7 cellular contexts compared by ENCODE assay signal in the genomic region with DNA sequence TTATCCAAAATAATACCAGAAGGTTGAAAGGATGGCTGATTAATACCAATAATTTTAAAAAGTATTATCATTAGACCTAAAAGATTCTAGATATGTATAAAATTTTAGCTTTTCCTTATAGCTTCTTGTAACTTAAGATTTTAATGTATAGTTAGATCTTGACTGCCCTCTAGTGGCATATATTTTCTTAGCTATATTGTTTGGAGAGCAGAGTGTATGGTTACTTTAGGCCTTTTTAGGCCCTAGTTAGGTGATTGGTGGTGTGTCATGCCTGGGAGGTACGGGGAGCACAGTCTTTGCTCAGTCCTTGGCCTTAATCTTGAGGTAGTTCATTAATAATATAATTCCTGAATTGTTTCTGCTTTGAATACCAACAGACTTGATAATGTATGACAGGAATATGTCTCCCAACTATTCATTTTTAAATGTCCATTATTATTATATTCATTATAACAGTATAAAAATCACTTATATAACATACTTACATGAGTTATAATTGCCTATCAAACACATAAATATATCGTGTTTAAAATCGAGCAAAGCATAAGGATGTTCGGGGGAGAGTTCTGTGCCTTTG.
DNase-seq lines count a peak whose midpoint lies in the region; ATAC-seq and TF ChIP-seq lines count a peak whose summit lies in the region.

No MANE protein-coding gene starts in this region.

- H3K27ac Mint-ChIP-seq in brain, result no peak overlapping the region

- no peak overlapping the region for H3K4me3 Mint-ChIP-seq in brain

- peaks cover 18% of the 10 kb centered on the region for H3K27me3 Mint-ChIP-seq in brain

- peak; percentile 74 to 78 for TF ChIP-seq CTCF in brain (conservative IDR thresholded peaks at IDR 0.05)

- peaks cover 0 to 4% (median 0%) of the 10 kb centered on the region in 5 experiments for H3K9me3 Mint-ChIP-seq in brain

- ATAC-seq in GM21360 (IDR thresholded peaks at IDR 0.05; ENCODE audit: unreplicated experiment), result peak; percentile 83
- ATAC-seq in HG03565 (IDR thresholded peaks at IDR 0.05; ENCODE audit: unreplicated experiment), result peak; percentile 91

- H3K36me3 Mint-ChIP-seq in brain, result no peaks in the 10 kb centered on the region

- DNase-seq in ELF-1 (ENCODE audit: low read depth, low spot score) (peak; percentile 14), NCI-H748 (lab: John Stamatoyannopoulos, UW; ENCODE audit: unreplicated experiment) (peak; percentile 58), kidney tubule cell (ENCODE audit: low spot score) (peak; percentile 72), GF-D8 (lab: John Stamatoyannopoulos, UW) (no peak)

- no peaks in the 10 kb centered on the region for H3K4me1 Mint-ChIP-seq in brain
